Comparison of ENCODE assay signal across 1 cellular context in genomic region chr12:57770734-57771133, GRCh38.
TF ChIP-seq lines count a peak whose summit lies in the region.

No MANE protein-coding gene starts in this region.

TF ChIP-seq in WTC11, 78 proteins besides CTCF, POLR2A, EP300 and RAD21:
- TF ChIP-seq CDX4 (CRISPR knock-in tag; IDR thresholded peaks at IDR 0.05; ENCODE audit: borderline replicate concordance), result no peak
- TF ChIP-seq ZNF263 (CRISPR knock-in tag; IDR thresholded peaks at IDR 0.05; ENCODE audit: low read depth), result no peak
- TF ChIP-seq TEAD4 (CRISPR knock-in tag; IDR thresholded peaks at IDR 0.05), result no peak
- TF ChIP-seq JUN (CRISPR knock-in tag; IDR thresholded peaks at IDR 0.05), result no peak
- TF ChIP-seq CBFB (CRISPR knock-in tag; IDR thresholded peaks at IDR 0.05; ENCODE audit: low read depth), result no peak
- no peak for TF ChIP-seq PRRX2 (CRISPR knock-in tag; IDR thresholded peaks at IDR 0.05)
- TF ChIP-seq E2F5 (CRISPR knock-in tag; IDR thresholded peaks at IDR 0.05), result no peak
- no peak for TF ChIP-seq SP1 (CRISPR knock-in tag; conservative IDR thresholded peaks at IDR 0.05)
- no peak for TF ChIP-seq ZNF416 (CRISPR knock-in tag; IDR thresholded peaks at IDR 0.05)
- TF ChIP-seq ZBTB21 (CRISPR knock-in tag; IDR thresholded peaks at IDR 0.05; ENCODE audit: borderline replicate concordance), result no peak
- TF ChIP-seq TCF7 (CRISPR knock-in tag; IDR thresholded peaks at IDR 0.05; ENCODE audit: low read depth), result no peak
- TF ChIP-seq E2F4 (CRISPR knock-in tag; IDR thresholded peaks at IDR 0.05; ENCODE audit: borderline replicate concordance, low read depth), result no peak
